In the genomic region with DNA sequence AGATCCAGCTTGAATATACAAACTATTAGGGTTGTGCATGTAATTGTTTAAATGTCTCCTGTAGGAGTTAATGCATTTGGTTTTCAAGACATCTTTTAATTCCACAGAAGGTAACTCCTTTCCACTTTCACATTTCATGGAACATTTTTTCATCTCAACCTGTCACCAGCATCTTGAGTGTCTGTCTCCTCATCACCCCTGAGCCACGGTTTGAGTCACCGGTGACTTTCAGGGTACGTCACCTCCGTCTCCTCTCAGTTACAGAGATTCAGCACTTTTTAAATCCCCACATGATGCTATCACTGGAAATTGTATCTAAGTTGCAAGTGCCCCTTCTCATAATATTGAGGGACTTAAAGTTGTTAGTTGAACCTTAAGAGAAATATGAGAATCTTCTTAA, we compare ENCODE assay signal across 15 cellular contexts. TPM values are rescaled to one million over a fixed set of nuclear protein-coding genes. Genes with fewer than 3 reads are reported as not detected.
A peak's percentile ranks its signal among the peaks of the same experiment; 100 is the strongest.
DNase-seq lines count a peak whose midpoint lies in the region; ATAC-seq and TF ChIP-seq lines count a peak whose summit lies in the region.
"Had no signal": no experiment of that assay in that cellular context is flagged by ENCODE, and none has a peak within 500 bp of the region (broad histone marks: within the 10 kb centered on the region; RNA-seq: fewer than 3 reads in every experiment).

No MANE protein-coding gene starts in this region.

- no peak overlapping the region for H3K4me3 Mint-ChIP-seq in GM23338

- H3K4me1 Mint-ChIP-seq in GM23338, result peaks cover 39% of the 10 kb centered on the region

- peak overlapping the region; percentile 85; the same call in 1 of the 2 replicates for H2AFZ ChIP-seq in GM23338
- H2AFZ ChIP-seq in OCI-LY3 (ENCODE audit: low read depth, low read length), result peak overlapping the region; percentile 83

- H3K9me3 Mint-ChIP-seq in GM23338, result no peaks in the 10 kb centered on the region
- no peaks in the 10 kb centered on the region for H3K9me3 Mint-ChIP-seq in activated naive CD4-positive, alpha-beta T cell treated with anti-CD3 and anti-CD28 coated beads, Interleukin-2, amount 50 U/mL, for 72 hours

- no peaks in the 10 kb centered on the region for H3F3A ChIP-seq in GM23338 (replicated peaks; ENCODE audit: low read depth)

- no peak overlapping the region for H3K9ac ChIP-seq in OCI-LY3 (ENCODE audit: low read length)

- H3K4me2 ChIP-seq in GM23338 (peak overlapping the region; percentile 35), OCI-LY3 (ENCODE audit: low read length) (peak overlapping the region; percentile 46)

- H3K4me1 ChIP-seq in GM23338 (ENCODE audit: insufficient read depth) (peaks cover 28% of the 10 kb centered on the region), OCI-LY3 (ENCODE audit: low read length) (peaks cover 64% of the 10 kb centered on the region)

- H3K27ac ChIP-seq in GM23338 (ENCODE audit: low read depth), result no peak overlapping the region
- no peak overlapping the region for H3K27ac ChIP-seq in OCI-LY3 (ENCODE audit: low read length)
- H3K27ac ChIP-seq: esophagus squamous epithelium, thoracic aorta had no signal

- H3K4me3 ChIP-seq in GM23338 (no peak overlapping the region), OCI-LY3 (ENCODE audit: low read length) (0 out of 2 replicates have a peak overlapping the region, but pooled peaks have one; percentile 7)
- H3K4me3 ChIP-seq: esophagus squamous epithelium, thoracic aorta had no signal

- H3K79me2 ChIP-seq in GM23338 (replicated peaks; ENCODE audit: insufficient read depth) (no peaks in the 10 kb centered on the region), OCI-LY3 (ENCODE audit: low read length) (no peaks in the 10 kb centered on the region)

- no peaks in the 10 kb centered on the region for H3K9me2 ChIP-seq in GM23338 (ENCODE audit: insufficient read depth)

- H3K27me3 Mint-ChIP-seq in GM23338 (ENCODE audit: insufficient read depth, low read depth, poor library complexity), result peaks cover 9% of the 10 kb centered on the region

- no peak overlapping the region for H3K27ac Mint-ChIP-seq in GM23338
- peak overlapping the region; percentile 20 to 61 for H3K27ac Mint-ChIP-seq in activated naive CD4-positive, alpha-beta T cell treated with anti-CD3 and anti-CD28 coated beads, Interleukin-2, amount 50 U/mL, for 72 hours

- no peaks in the 10 kb centered on the region for H3K36me3 Mint-ChIP-seq in GM23338 (ENCODE audit: low read depth)
- peaks cover 0 to 9% of the 10 kb centered on the region in 2 donors for H3K36me3 Mint-ChIP-seq in activated naive CD4-positive, alpha-beta T cell treated with anti-CD3 and anti-CD28 coated beads, Interleukin-2, amount 50 U/mL, for 72 hours

- H3K36me3 ChIP-seq in GM23338 (ENCODE audit: insufficient read depth) (no peaks in the 10 kb centered on the region), OCI-LY3 (replicated peaks; ENCODE audit: low read depth, low read length) (no peaks in the 10 kb centered on the region)
- H3K36me3 ChIP-seq: esophagus squamous epithelium, thoracic aorta had no signal

- DNase-seq in GM23338 (ENCODE audit: low spot score) (no peak), LoVo (ENCODE audit: low spot score) (no peak), amniotic stem cell (lab: John Stamatoyannopoulos, UW) (no peak), T-helper 9 cell (no peak)
- peak in 1 of 2 donors; percentile 55 for DNase-seq in activated naive CD4-positive, alpha-beta T cell treated with anti-CD3 and anti-CD28 coated beads, Interleukin-2, amount 50 U/mL, for 72 hours (ENCODE audit: low spot score in 2 of 2)
- peak; percentile 63 to 66 for DNase-seq in stimulated activated CD4-positive, alpha-beta T cell treated with anti-CD3 and anti-CD28 coated beads, Interleukin-15, amount 100 ng/mL, for 48 hours (ENCODE audit: low read depth in 2 of 2)
- DNase-seq: esophagus squamous epithelium, GOT3, NCI-H774, PC-3 had no signal

- H3K27me3 ChIP-seq in GM23338 (ENCODE audit: insufficient read depth), result no peaks in the 10 kb centered on the region
- H3K27me3 ChIP-seq in OCI-LY3 (ENCODE audit: low read depth, low read length), result no peaks in the 10 kb centered on the region

- ATAC-seq in GM23338, result no peak
- peak; percentile 78 to 85 for ATAC-seq in activated naive CD4-positive, alpha-beta T cell treated with anti-CD3 and anti-CD28 coated beads, Interleukin-2, amount 50 U/mL, for 72 hours
- ATAC-seq: left lobe of liver, PC-3 had no signal

- no peaks in the 10 kb centered on the region for H3K9me3 ChIP-seq in OCI-LY3 (ENCODE audit: insufficient read depth, low read length)
- H3K9me3 ChIP-seq: esophagus squamous epithelium, thoracic aorta had no signal

- no peaks in the 10 kb centered on the region for H4K20me1 ChIP-seq in GM23338 (replicated peaks; ENCODE audit: insufficient read depth)
- H4K20me1 ChIP-seq in OCI-LY3 (ENCODE audit: insufficient read depth, low read length), result no peaks in the 10 kb centered on the region

- TF ChIP-seq CTCF in GM23338 (conservative IDR thresholded peaks at IDR 0.05; ENCODE audit: low read depth in 2 of 2), result no peak
- no peak for TF ChIP-seq CTCF in OCI-LY3 (IDR thresholded peaks at IDR 0.05; ENCODE audit: low read depth, low read length)

TF ChIP-seq in GM23338, 12 proteins besides CTCF, POLR2A, EP300 and RAD21 (continues in another document):
- TF ChIP-seq EZH2 (IDR thresholded peaks at IDR 0.05; ENCODE audit: low read depth, unreplicated experiment), result no peak
- TF ChIP-seq POLR2AphosphoS5 (IDR thresholded peaks at IDR 0.05; ENCODE audit: low read depth), result no peak
- TF ChIP-seq, protein P1, sequence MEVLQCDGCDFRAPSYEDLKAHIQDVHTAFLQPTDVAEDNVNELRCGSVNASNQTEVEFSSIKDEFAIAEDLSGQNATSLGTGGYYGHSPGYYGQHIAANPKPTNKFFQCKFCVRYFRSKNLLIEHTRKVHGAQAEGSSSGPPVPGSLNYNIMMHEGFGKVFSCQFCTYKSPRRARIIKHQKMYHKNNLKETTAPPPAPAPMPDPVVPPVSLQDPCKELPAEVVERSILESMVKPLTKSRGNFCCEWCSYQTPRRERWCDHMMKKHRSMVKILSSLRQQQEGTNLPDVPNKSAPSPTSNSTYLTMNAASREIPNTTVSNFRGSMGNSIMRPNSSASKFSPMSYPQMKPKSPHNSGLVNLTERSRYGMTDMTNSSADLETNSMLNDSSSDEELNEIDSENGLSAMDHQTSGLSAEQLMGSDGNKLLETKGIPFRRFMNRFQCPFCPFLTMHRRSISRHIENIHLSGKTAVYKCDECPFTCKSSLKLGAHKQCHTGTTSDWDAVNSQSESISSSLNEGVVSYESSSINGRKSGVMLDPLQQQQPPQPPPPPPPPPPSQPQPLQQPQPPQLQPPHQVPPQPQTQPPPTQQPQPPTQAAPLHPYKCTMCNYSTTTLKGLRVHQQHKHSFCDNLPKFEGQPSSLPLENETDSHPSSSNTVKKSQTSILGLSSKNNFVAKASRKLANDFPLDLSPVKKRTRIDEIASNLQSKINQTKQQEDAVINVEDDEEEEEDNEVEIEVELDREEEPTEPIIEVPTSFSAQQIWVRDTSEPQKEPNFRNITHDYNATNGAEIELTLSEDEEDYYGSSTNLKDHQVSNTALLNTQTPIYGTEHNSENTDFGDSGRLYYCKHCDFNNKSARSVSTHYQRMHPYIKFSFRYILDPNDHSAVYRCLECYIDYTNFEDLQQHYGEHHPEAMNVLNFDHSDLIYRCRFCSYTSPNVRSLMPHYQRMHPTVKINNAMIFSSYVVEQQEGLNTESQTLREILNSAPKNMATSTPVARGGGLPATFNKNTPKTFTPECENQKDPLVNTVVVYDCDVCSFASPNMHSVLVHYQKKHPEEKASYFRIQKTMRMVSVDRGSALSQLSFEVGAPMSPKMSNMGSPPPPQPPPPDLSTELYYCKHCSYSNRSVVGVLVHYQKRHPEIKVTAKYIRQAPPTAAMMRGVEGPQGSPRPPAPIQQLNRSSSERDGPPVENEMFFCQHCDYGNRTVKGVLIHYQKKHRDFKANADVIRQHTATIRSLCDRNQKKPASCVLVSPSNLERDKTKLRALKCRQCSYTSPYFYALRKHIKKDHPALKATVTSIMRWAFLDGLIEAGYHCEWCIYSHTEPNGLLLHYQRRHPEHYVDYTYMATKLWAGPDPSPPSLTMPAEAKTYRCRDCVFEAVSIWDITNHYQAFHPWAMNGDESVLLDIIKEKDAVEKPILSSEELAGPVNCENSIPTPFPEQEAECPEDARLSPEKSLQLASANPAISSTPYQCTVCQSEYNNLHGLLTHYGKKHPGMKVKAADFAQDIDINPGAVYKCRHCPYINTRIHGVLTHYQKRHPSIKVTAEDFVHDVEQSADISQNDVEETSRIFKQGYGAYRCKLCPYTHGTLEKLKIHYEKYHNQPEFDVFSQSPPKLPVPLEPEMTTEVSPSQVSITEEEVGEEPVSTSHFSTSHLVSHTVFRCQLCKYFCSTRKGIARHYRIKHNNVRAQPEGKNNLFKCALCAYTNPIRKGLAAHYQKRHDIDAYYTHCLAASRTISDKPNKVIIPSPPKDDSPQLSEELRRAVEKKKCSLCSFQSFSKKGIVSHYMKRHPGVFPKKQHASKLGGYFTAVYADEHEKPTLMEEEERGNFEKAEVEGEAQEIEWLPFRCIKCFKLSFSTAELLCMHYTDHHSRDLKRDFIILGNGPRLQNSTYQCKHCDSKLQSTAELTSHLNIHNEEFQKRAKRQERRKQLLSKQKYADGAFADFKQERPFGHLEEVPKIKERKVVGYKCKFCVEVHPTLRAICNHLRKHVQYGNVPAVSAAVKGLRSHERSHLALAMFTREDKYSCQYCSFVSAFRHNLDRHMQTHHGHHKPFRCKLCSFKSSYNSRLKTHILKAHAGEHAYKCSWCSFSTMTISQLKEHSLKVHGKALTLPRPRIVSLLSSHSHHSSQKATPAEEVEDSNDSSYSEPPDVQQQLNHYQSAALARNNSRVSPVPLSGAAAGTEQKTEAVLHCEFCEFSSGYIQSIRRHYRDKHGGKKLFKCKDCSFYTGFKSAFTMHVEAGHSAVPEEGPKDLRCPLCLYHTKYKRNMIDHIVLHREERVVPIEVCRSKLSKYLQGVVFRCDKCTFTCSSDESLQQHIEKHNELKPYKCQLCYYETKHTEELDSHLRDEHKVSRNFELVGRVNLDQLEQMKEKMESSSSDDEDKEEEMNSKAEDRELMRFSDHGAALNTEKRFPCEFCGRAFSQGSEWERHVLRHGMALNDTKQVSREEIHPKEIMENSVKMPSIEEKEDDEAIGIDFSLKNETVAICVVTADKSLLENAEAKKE (CRISPR knock-in tag; IDR thresholded peaks at IDR 0.05), result no peak
- TF ChIP-seq NANOG (IDR thresholded peaks at IDR 0.05; ENCODE audit: borderline replicate concordance), result no peak
- no peak for TF ChIP-seq JUNB (IDR thresholded peaks at IDR 0.05; ENCODE audit: unreplicated experiment)
- no peak for TF ChIP-seq STAT1 (IDR thresholded peaks at IDR 0.05; ENCODE audit: unreplicated experiment)
- TF ChIP-seq EZH2phosphoT487 (IDR thresholded peaks at IDR 0.05; ENCODE audit: unreplicated experiment), result no peak

RNA-seq across cellular contexts. Expression of a gene that starts 25.3 kb away (rescaled TPM):
- total RNA-seq in GM23338 (2014; rRNA removed; shearing (Covaris generic)), result not detected in 2 replicates
- polyA plus RNA-seq in GM23338 (2016; fragmentation: Nextera tagmentation; extraction: Ambion mirVana), result not detected in 2 replicates
- total RNA-seq in activated naive CD4-positive, alpha-beta T cell treated with anti-CD3 and anti-CD28 coated beads, Interleukin-2, amount 50 U/mL, for 72 hours, result 10 to 100 TPM in 1 of 2 donors, 1 to 10 TPM in 1; 2.6 to 12.1 TPM
- total RNA-seq: cardiac septum, left lobe of liver, LHCN-M2, thoracic aorta had no signal

RNA-seq across cellular contexts. Expression of a gene that starts 35.0 kb away (rescaled TPM):
- total RNA-seq in GM23338 (2014; rRNA removed; shearing (Covaris generic)), result 314 and 367 TPM in 2 replicates
- 240 and 241 TPM in 2 replicates for polyA plus RNA-seq in GM23338 (2016; fragmentation: Nextera tagmentation; extraction: Ambion mirVana)
- total RNA-seq in activated naive CD4-positive, alpha-beta T cell treated with anti-CD3 and anti-CD28 coated beads, Interleukin-2, amount 50 U/mL, for 72 hours, result 10 to 100 TPM; 18.4 to 90.2 TPM

Comparison
In these comparisons a context has a peak if more than half of its experiments do, and no peak if none do; other contexts are left out.
1. DNase-seq: peak in stimulated activated CD4-positive, alpha-beta T cell treated with anti-CD3 and anti-CD28 coated beads, Interleukin-15, amount 100 ng/mL, for 48 hours (2 of 2); none in GM23338 (single experiment), LoVo (single experiment), amniotic stem cell (single experiment) and T-helper 9 cell (single experiment).